In genomic region chr4:98838977-98839618, GRCh38 we compare ENCODE assay signal across 9 cellular contexts.
A peak's percentile ranks its signal among the peaks of the same experiment; 100 is the strongest.
DNase-seq lines count a peak whose midpoint lies in the region; ATAC-seq and TF ChIP-seq lines count a peak whose summit lies in the region.
"Had no signal": no experiment of that assay in that cellular context is flagged by ENCODE, and none has a peak within 500 bp of the region (broad histone marks: within the 10 kb centered on the region; RNA-seq: fewer than 3 reads in every experiment).

No MANE protein-coding gene starts in this region.

- no peak overlapping the region for H4K8ac ChIP-seq in H9 (replicated peaks; ENCODE audit: insufficient read length, low read depth, low read length)

- H3K4me1 Mint-ChIP-seq in H9, result peaks cover 3 to 4% of the 10 kb centered on the region in 2 experiments; a peak in 2 of 4 replicates
- H3K4me1 Mint-ChIP-seq in activated naive CD8-positive, alpha-beta T cell treated with anti-CD3 and anti-CD28 coated beads, Interleukin-2, amount 50 U/mL, for 24 hours, result no peaks in the 10 kb centered on the region

- H2BK120ac ChIP-seq in H9 (ENCODE audit: low read depth, low read length, poor library complexity, severe bottlenecking), result no peak overlapping the region

- no peak for ATAC-seq in activated naive CD8-positive, alpha-beta T cell treated with anti-CD3 and anti-CD28 coated beads, Interleukin-2, amount 50 U/mL, for 24 hours

- peaks cover 7 to 24% (median 12%) of the 10 kb centered on the region in 3 experiments; a peak in 5 of 7 replicates for H3K36me3 Mint-ChIP-seq in H9 (ENCODE audit: insufficient read depth in 1 of 3, low read depth in 3 of 3)
- no peaks in the 10 kb centered on the region for H3K36me3 Mint-ChIP-seq in activated naive CD8-positive, alpha-beta T cell treated with anti-CD3 and anti-CD28 coated beads, Interleukin-2, amount 50 U/mL, for 24 hours (ENCODE audit: low read depth)

- no peak overlapping the region for H3K4me3 ChIP-seq in fibroblast of the aortic adventitia (ENCODE audit: low read depth, low read length)
- H3K4me3 ChIP-seq in retinal pigment epithelial cell (ENCODE audit: low read length), result no peak overlapping the region

- no peaks in the 10 kb centered on the region for H3K4me1 ChIP-seq in H9 (ENCODE audit: insufficient read depth, low read length)

- H3K14ac ChIP-seq in H9 (ENCODE audit: insufficient read depth, low read length), result no peak overlapping the region

- no peak overlapping the region for H2BK5ac ChIP-seq in H9 (ENCODE audit: insufficient read length, low read length)

- no peaks in the 10 kb centered on the region for H3K27me3 Mint-ChIP-seq in H9 (ENCODE audit: low read depth)
- H3K27me3 Mint-ChIP-seq in activated naive CD8-positive, alpha-beta T cell treated with anti-CD3 and anti-CD28 coated beads, Interleukin-2, amount 50 U/mL, for 24 hours, result no peaks in the 10 kb centered on the region

- no peaks in the 10 kb centered on the region for H3K9me3 ChIP-seq in H9 (ENCODE audit: control insufficient read depth, low read depth, low read length)

- H3K4ac ChIP-seq in H9 (ENCODE audit: low read depth, low read length), result no peak overlapping the region

- H3K27ac Mint-ChIP-seq in H9, result no peak overlapping the region
- no peak overlapping the region for H3K27ac Mint-ChIP-seq in activated naive CD8-positive, alpha-beta T cell treated with anti-CD3 and anti-CD28 coated beads, Interleukin-2, amount 50 U/mL, for 24 hours

- H2AK5ac ChIP-seq in H9 (ENCODE audit: insufficient read length, low read length), result no peak overlapping the region

- H3K4me2 ChIP-seq in H9 (ENCODE audit: insufficient read depth, insufficient read length, low read length), result no peak overlapping the region

- no peaks in the 10 kb centered on the region for H3K79me2 ChIP-seq in H9 (ENCODE audit: insufficient read depth, low read length)

- no peaks in the 10 kb centered on the region for H4K20me1 ChIP-seq in H9 (ENCODE audit: control insufficient read depth, insufficient read depth, insufficient read length)

- H2BK20ac ChIP-seq in H9 (ENCODE audit: low read depth, low read length, poor library complexity, severe bottlenecking), result no peak overlapping the region

- H3K9me3 Mint-ChIP-seq in H9, result peaks cover 20 to 21% of the 10 kb centered on the region in 2 experiments
- H3K9me3 Mint-ChIP-seq in activated naive CD8-positive, alpha-beta T cell treated with anti-CD3 and anti-CD28 coated beads, Interleukin-2, amount 50 U/mL, for 24 hours, result no peaks in the 10 kb centered on the region

- no peak overlapping the region for H3K18ac ChIP-seq in H9 (ENCODE audit: insufficient read length, low read depth, low read length)

- H3K79me1 ChIP-seq in H9 (ENCODE audit: insufficient read depth, low read depth, low read length, poor library complexity, severe bottlenecking), result no peaks in the 10 kb centered on the region

- H3K23me2 ChIP-seq in H9 (ENCODE audit: insufficient read length, low read depth, low read length, poor library complexity, severe bottlenecking), result no peaks in the 10 kb centered on the region

- H3K4me3 Mint-ChIP-seq in H9, result no peak overlapping the region
- H3K4me3 Mint-ChIP-seq in activated naive CD8-positive, alpha-beta T cell treated with anti-CD3 and anti-CD28 coated beads, Interleukin-2, amount 50 U/mL, for 24 hours, result no peak overlapping the region

- H2BK15ac ChIP-seq in H9 (ENCODE audit: low read depth, low read length), result no peak overlapping the region

- no peak overlapping the region for H4K5ac ChIP-seq in H9 (ENCODE audit: insufficient read length, low read depth, low read length)

- H3K27ac ChIP-seq in H9 (ENCODE audit: insufficient read length, low read depth, low read length), result no peak overlapping the region

- H4K91ac ChIP-seq in H9 (ENCODE audit: insufficient read length, low read depth, low read length), result no peak overlapping the region

- no peak overlapping the region for H3T11ph ChIP-seq in H9 (ENCODE audit: low read length)

- no peak overlapping the region for H3K23ac ChIP-seq in H9 (ENCODE audit: insufficient read length, low read depth, low read length)

- no peak overlapping the region for H3K9ac ChIP-seq in H9 (ENCODE audit: extremely low read depth, insufficient read length, low read length)

- TF ChIP-seq CTCF in H9 (conservative IDR thresholded peaks at IDR 0.05), result no peak
- TF ChIP-seq CTCF in fibroblast of the aortic adventitia (IDR thresholded peaks at IDR 0.05; ENCODE audit: insufficient read depth, low read length), result no peak
- peak; percentile 12 for TF ChIP-seq CTCF in retinal pigment epithelial cell (conservative IDR thresholded peaks at IDR 0.05; ENCODE audit: low read depth, low read length)

- H3K56ac ChIP-seq in H9 (ENCODE audit: insufficient read length, low read depth, low read length), result no peak overlapping the region

- H3K27me3 ChIP-seq in H9 (ENCODE audit: insufficient read depth, low read length), result no peaks in the 10 kb centered on the region

- WGBS in H9 (ENCODE audit: extremely low coverage, insufficient read length, low lambda C conversion rate), result no CpG with 5 or more reads among the region's 5 CpGs

- H2BK12ac ChIP-seq in H9 (ENCODE audit: insufficient read length, low read depth, low read length), result no peak overlapping the region

- peak overlapping the region; percentile 78 for H2AFZ ChIP-seq in H9 (ENCODE audit: low read length)

- DNase-seq in H9 (no peak), RPMI7951 (ENCODE audit: low read depth) (peak; percentile 49), fibroblast of the aortic adventitia (ENCODE audit: low read depth) (peak; percentile 56), retinal pigment epithelial cell (ENCODE audit: low read depth) (peak; percentile 21), HuH-7 (ENCODE audit: low spot score) (no peak), NCI-H1092 treated with DMSO at 0.1 percent for 48 hours (lab: John Stamatoyannopoulos, UW) (no peak)
- DNase-seq in activated naive CD8-positive, alpha-beta T cell treated with anti-CD3 and anti-CD28 coated beads, Interleukin-2, amount 50 U/mL, for 24 hours, result no peak
- DNase-seq: activated effector memory CD4-positive, alpha-beta T cell treated with anti-CD3 and anti-CD28 coated beads, Interleukin-2, amount 50 U/mL, for 16 hours; NCI-H1436 treated with DMSO at 0.1 percent for 48 hours had no signal

Comparison
In these comparisons a context has a peak if more than half of its experiments do, and no peak if none do; other contexts are left out.
1. DNase-seq: peak in RPMI7951 (single experiment), fibroblast of the aortic adventitia (single experiment) and retinal pigment epithelial cell (single experiment); none in H9 (single experiment), HuH-7 (single experiment), NCI-H1092 treated with DMSO at 0.1 percent for 48 hours (single experiment) and activated naive CD8-positive, alpha-beta T cell treated with anti-CD3 and anti-CD28 coated beads, Interleukin-2, amount 50 U/mL, for 24 hours (single experiment).